ENCODE assay signal across 9 cellular contexts in the genomic region with DNA sequence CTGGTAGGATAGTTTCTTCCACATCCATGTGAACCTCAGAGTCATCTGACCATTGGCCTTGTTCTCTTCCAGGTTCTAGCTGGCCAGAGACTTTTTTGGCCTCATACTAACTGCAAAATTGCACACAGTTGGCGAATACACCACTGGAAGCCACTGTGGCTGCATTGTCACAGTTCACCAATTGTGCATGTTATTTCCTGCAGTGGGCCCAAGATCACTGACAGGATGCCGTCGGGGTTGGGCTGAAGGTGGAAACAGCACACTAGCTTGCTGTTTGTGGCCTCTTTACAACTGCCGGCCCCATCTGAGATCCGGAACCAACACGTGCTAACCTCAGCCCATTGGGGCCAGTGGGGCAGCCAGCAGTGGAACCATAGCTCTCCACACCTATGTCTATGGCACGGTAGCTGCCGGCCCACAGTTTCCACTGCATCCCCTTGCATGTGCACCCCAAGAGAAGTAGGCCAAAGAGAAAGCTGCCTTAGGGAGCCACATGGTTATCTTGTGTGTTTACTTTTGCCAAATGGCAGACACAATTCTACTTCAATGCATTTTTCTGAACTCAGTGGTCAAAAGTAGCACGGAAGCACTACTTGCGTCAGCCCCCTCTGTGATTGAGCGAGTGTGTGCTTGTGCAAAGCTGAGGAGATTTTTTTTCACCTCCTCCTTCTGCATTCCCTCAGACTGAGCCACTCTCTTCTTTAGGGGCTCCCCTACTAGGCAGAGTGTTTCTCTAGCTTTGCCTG.
DNase-seq lines count a peak whose midpoint lies in the region; ATAC-seq and TF ChIP-seq lines count a peak whose summit lies in the region.
"Had no signal": no experiment of that assay in that cellular context is flagged by ENCODE, and none has a peak within 500 bp of the region (broad histone marks: within the 10 kb centered on the region; RNA-seq: fewer than 3 reads in every experiment).

No MANE protein-coding gene starts in this region.

- peaks cover 63% of the 10 kb centered on the region for H3F3A ChIP-seq in DOHH2 (ENCODE audit: control insufficient read depth, insufficient read depth)

- no peaks in the 10 kb centered on the region for H3K9me2 ChIP-seq in DOHH2 (replicated peaks; ENCODE audit: control insufficient read depth, low read length)

- peak in 3 of 4 experiments; percentile 12 to 58 (median 57) for DNase-seq in activated CD4-positive, CD25-positive, alpha-beta regulatory T cell (lab: John Stamatoyannopoulos, UW)
- no peak for DNase-seq in endothelial cell (ENCODE audit: low spot score)
- DNase-seq in stimulated activated CD4-positive, alpha-beta T cell treated with anti-CD3 and anti-CD28 coated beads, TNF-alpha, amount 100 ng/mL, for 1 hour (ENCODE audit: low read depth in 3 of 3, low spot score in 1 of 3) = peak in 2 of 3 donors; percentile 34 to 38
- no peak for DNase-seq in anterior cingulate cortex (lab: John Stamatoyannopoulos, UW)
- no peak for DNase-seq in NCI-H748 (lab: John Stamatoyannopoulos, UW; ENCODE audit: unreplicated experiment)

- ATAC-seq in HG02623 (IDR thresholded peaks at IDR 0.05; ENCODE audit: unreplicated experiment) (peak; percentile 35), HG03039 (IDR thresholded peaks at IDR 0.05; ENCODE audit: unreplicated experiment) (no peak)

- H3K79me2 ChIP-seq in DOHH2 (ENCODE audit: control insufficient read depth, low read length) = peaks cover 14% of the 10 kb centered on the region

- H3K27me3 Mint-ChIP-seq in endothelial cell (ENCODE audit: unreplicated experiment) = peaks cover 2% of the 10 kb centered on the region

- H4K20me1 ChIP-seq in DOHH2 (ENCODE audit: control insufficient read depth, insufficient read depth, low read depth, low read length) = no peaks in the 10 kb centered on the region

- TF ChIP-seq CTCF in DOHH2 (IDR thresholded peaks at IDR 0.05; ENCODE audit: low read depth, low read length, poor library complexity, severe bottlenecking) (no peak), endothelial cell (IDR thresholded peaks at IDR 0.05; ENCODE audit: unreplicated experiment) (no peak)

- H3K27me3 ChIP-seq in DOHH2 (ENCODE audit: control insufficient read depth, low read length) = no peaks in the 10 kb centered on the region
- H3K27me3 ChIP-seq: ascending aorta had no signal

- no peak overlapping the region for H3K4me3 Mint-ChIP-seq in endothelial cell (ENCODE audit: unreplicated experiment)

- H3K4me3 ChIP-seq in DOHH2 (ENCODE audit: low read length) = peak overlapping the region; percentile 66
- H3K4me3 ChIP-seq: ascending aorta had no signal

- H3K27ac ChIP-seq in DOHH2 (ENCODE audit: low read depth, low read length) = peak overlapping the region; percentile 99
- H3K27ac ChIP-seq: ascending aorta had no signal

- no peaks in the 10 kb centered on the region for H3K9me3 ChIP-seq in DOHH2 (ENCODE audit: control insufficient read depth, insufficient read depth, low read length)
- H3K9me3 ChIP-seq: ascending aorta had no signal

- no peaks in the 10 kb centered on the region for H3K36me3 Mint-ChIP-seq in endothelial cell (ENCODE audit: low read depth, unreplicated experiment)

- peak overlapping the region; percentile 94 for H3K4me2 ChIP-seq in DOHH2 (ENCODE audit: low read length)

- H3K4me1 Mint-ChIP-seq in endothelial cell (ENCODE audit: unreplicated experiment) = peaks cover 30% of the 10 kb centered on the region

- H3K9me3 Mint-ChIP-seq in endothelial cell (ENCODE audit: unreplicated experiment) = no peaks in the 10 kb centered on the region

- H3K27ac Mint-ChIP-seq in endothelial cell (ENCODE audit: unreplicated experiment) = peak overlapping the region; percentile 18

- peaks cover 99% of the 10 kb centered on the region for H3K4me1 ChIP-seq in DOHH2 (ENCODE audit: control insufficient read depth, low read length)

- peaks cover 21% of the 10 kb centered on the region for H3K36me3 ChIP-seq in DOHH2 (ENCODE audit: control insufficient read depth, low read length)
- H3K36me3 ChIP-seq: ascending aorta had no signal

Comparison
In these comparisons a context has a peak if more than half of its experiments do, and no peak if none do; other contexts are left out.
1. DNase-seq: peak in activated CD4-positive, CD25-positive, alpha-beta regulatory T cell (3 of 4) and stimulated activated CD4-positive, alpha-beta T cell treated with anti-CD3 and anti-CD28 coated beads, TNF-alpha, amount 100 ng/mL, for 1 hour (2 of 3); none in endothelial cell (single experiment), anterior cingulate cortex (0 of 58) and NCI-H748 (single experiment).